ENCODE assay signal across 18 cellular contexts in the genomic region with DNA sequence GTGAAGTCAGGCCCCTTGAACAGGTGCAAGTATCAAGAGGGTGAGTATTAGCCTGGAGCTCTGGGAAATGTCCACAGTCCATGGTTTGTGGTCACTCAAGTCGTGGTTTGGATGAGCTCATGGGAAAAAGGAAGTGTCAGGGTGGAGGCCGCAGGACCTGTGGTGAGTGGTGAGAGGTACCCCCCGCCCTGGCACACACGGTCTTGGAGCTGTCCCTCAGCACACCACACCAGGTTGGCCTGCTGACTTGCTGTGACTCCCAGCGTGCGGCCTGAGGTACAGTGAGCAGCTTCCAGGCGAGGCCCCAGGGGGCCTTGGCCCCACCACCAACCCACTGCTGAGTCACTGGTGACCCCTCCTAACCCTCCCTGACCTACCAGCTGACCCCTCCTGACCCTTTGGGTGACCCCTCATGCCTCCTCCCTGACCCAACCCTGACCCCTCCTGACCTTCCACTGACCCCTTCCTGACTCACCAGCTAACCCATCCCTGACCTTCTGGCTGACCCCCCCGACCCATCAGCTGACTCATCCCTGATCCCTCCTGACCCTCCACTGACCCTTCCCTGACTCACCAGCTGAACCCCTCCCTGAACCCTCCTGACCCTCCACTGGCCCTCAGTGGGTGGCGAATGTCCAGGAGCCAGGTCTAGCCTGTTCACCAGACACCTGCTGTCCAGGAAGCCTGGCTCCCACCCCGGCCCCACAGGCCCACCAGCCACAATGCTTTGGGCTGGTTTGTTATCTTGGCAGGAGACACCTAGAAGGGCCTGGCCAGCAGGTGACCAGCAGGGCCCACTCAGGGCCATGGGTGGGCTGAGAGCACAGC. TPM values are rescaled to one million over a fixed set of nuclear protein-coding genes. Genes with fewer than 3 reads are reported as not detected.
A peak's percentile ranks its signal among the peaks of the same experiment; 100 is the strongest.
DNase-seq lines count a peak whose midpoint lies in the region; ATAC-seq and TF ChIP-seq lines count a peak whose summit lies in the region.
"Had no signal": no experiment of that assay in that cellular context is flagged by ENCODE, and none has a peak within 500 bp of the region (broad histone marks: within the 10 kb centered on the region; RNA-seq: fewer than 3 reads in every experiment).

No MANE protein-coding gene starts in this region.

- no peak overlapping the region for H3K27ac Mint-ChIP-seq in activated T-helper 17 cell treated with anti-CD3 and anti-CD28 coated beads, Interleukin-2, amount 50 U/mL, for 72 hours
- H3K27ac Mint-ChIP-seq: CD4-positive, alpha-beta T cell; T-cell had no signal

- H3K27me3 ChIP-seq in HCT116 (ENCODE audit: insufficient read depth, low read length) (no peaks in the 10 kb centered on the region), Panc1 (ENCODE audit: control insufficient read depth, insufficient read depth, low read length) (no peaks in the 10 kb centered on the region)

- in situ Hi-C loops in Panc1 (cut with HindIII; ENCODE audit: low pct_unique_long_range_greater_than_20kb, low sequenced_read_pairs), result no loop called here

- ATAC-seq in HCT116 (no peak), Panc1 (peak; percentile 43), sciatic nerve (peak; percentile 19), HG02973 (IDR thresholded peaks at IDR 0.05; ENCODE audit: unreplicated experiment) (no peak)
- ATAC-seq in activated T-helper 17 cell treated with anti-CD3 and anti-CD28 coated beads, Interleukin-2, amount 50 U/mL, for 72 hours (replicated peaks), result no peak
- ATAC-seq: activated T-cell treated with anti-CD3 and anti-CD28 coated beads, Interleukin-2, amount 50 U/mL, for 4 hours; left ventricle myocardium superior; naive thymus-derived CD8-positive, alpha-beta T cell; T-cell had no signal

- no peaks in the 10 kb centered on the region for H3K27me3 Mint-ChIP-seq in activated T-helper 17 cell treated with anti-CD3 and anti-CD28 coated beads, Interleukin-2, amount 50 U/mL, for 72 hours

- intact Hi-C loops in HCT116 (cut with micrococcal nuclease) (loop anchor here (10.0 kb wide), 1 partner anchor 458 kb away; no protein-coding TSS in a partner anchor), Panc1 (cut with micrococcal nuclease; ENCODE audit: unreplicated experiment) (loop anchor here (2.0 kb wide), 1 partner anchor 32 kb away; no protein-coding TSS in a partner anchor), sciatic nerve (cut with DNase I) (no loop called here)

- H4K20me1 ChIP-seq in HCT116 (ENCODE audit: insufficient read depth), result no peaks in the 10 kb centered on the region

- H3K27ac ChIP-seq in HCT116 (ENCODE audit: low read depth, low read length) (no peak overlapping the region), Panc1 (ENCODE audit: low read length) (no peak overlapping the region)
- H3K27ac ChIP-seq: tibial artery had no signal

- no peak overlapping the region for H3K4me3 Mint-ChIP-seq in activated T-helper 17 cell treated with anti-CD3 and anti-CD28 coated beads, Interleukin-2, amount 50 U/mL, for 72 hours
- H3K4me3 Mint-ChIP-seq: activated T-cell treated with anti-CD3 and anti-CD28 coated beads, Interleukin-2, amount 50 U/mL, for 4 hours; CD4-positive, alpha-beta T cell had no signal

- no peak overlapping the region; the same call in 1 of the 2 replicates for H3K9ac ChIP-seq in HCT116 (ENCODE audit: low read length)

- peaks cover 23% of the 10 kb centered on the region for H3K79me2 ChIP-seq in HCT116 (ENCODE audit: insufficient read depth, low read length)

- H3K4me3 ChIP-seq in HCT116 (replicated peaks in 1 of 2; ENCODE audit: low read depth in 1 of 2, low read length in 2 of 2) (no peak overlapping the region), Panc1 (ENCODE audit: low read depth in 2 of 2, low read length in 2 of 2) (no peak overlapping the region), fibroblast of mammary gland (ENCODE audit: control insufficient read depth, low read depth, low read length) (no peak overlapping the region)
- H3K4me3 ChIP-seq: tibial artery had no signal

- no peak for TF ChIP-seq RAD21 in HCT116 (IDR thresholded peaks at IDR 0.05; ENCODE audit: low read depth)

- H3K9me2 ChIP-seq in HCT116 (ENCODE audit: insufficient read depth), result no peaks in the 10 kb centered on the region

- no peaks in the 10 kb centered on the region for H3K9me3 ChIP-seq in HCT116 (ENCODE audit: control insufficient read depth in 1 of 2, insufficient read depth in 1 of 2, low read depth in 1 of 2, low read length in 2 of 2)
- H3K9me3 ChIP-seq in Panc1 (ENCODE audit: control insufficient read depth, insufficient read depth, low read depth, low read length), result no peaks in the 10 kb centered on the region
- H3K9me3 ChIP-seq: tibial artery had no signal

- H3K36me3 ChIP-seq in HCT116 (ENCODE audit: control insufficient read depth in 1 of 2, insufficient read depth in 2 of 2, low read length in 2 of 2) (no peaks in the 10 kb centered on the region), Panc1 (ENCODE audit: control insufficient read depth, insufficient read depth, low read length) (peaks cover 6% of the 10 kb centered on the region)
- H3K36me3 ChIP-seq: tibial artery had no signal

- H2AFZ ChIP-seq in HCT116 (ENCODE audit: low read depth, low read length, poor library complexity, severe bottlenecking), result no peak overlapping the region

- CTCF ChIA-PET in HCT116 (lab: Charles Lee), result no interaction called here
- CTCF ChIA-PET in Panc1 (lab: Charles Lee), result interaction anchor here (0.6 kb wide), 1 partner anchor 216 kb away, joined by 3 read pairs; no protein-coding TSS in a partner anchor

- peak overlapping the region; percentile 23 for H3K4me2 ChIP-seq in HCT116 (ENCODE audit: low read length)

- H3K4me1 ChIP-seq in HCT116 (ENCODE audit: control insufficient read depth in 1 of 2, insufficient read depth in 2 of 2, low read length in 2 of 2), result peaks cover 5 to 25% of the 10 kb centered on the region in 2 experiments; a peak in 3 of 4 replicates
- peaks cover 13% of the 10 kb centered on the region for H3K4me1 ChIP-seq in Panc1 (ENCODE audit: control insufficient read depth, insufficient read depth, low read length)

- POLR2A ChIA-PET in HCT116 (lab: Charles Lee) (no interaction called here), Panc1 (lab: Charles Lee) (no interaction called here)

- peaks cover 15% of the 10 kb centered on the region for H3K4me1 Mint-ChIP-seq in activated T-helper 17 cell treated with anti-CD3 and anti-CD28 coated beads, Interleukin-2, amount 50 U/mL, for 72 hours

- TF ChIP-seq POLR2A in HCT116 (IDR thresholded peaks at IDR 0.05; ENCODE audit: borderline replicate concordance, extremely low read depth, insufficient read depth, insufficient read length), result no peak

- DNase-seq in HCT116 (ENCODE audit: low read depth, low spot score) (no peak), Panc1 (ENCODE audit: low read depth, low spot score) (no peak), fibroblast of mammary gland (ENCODE audit: low read depth) (peak; percentile 42), sciatic nerve (ENCODE audit: low spot score) (peak; percentile 57), RPMI8226 (no peak)
- DNase-seq: activated CD4-positive, alpha-beta T cell treated with anti-CD3 and anti-CD28 coated beads for 48 hours; activated T-cell treated with anti-CD3 and anti-CD28 coated beads, Interleukin-2, amount 50 U/mL, for 4 hours; CD4-positive, alpha-beta T cell; cortex of kidney; erythroblast; left ventricle myocardium superior; naive thymus-derived CD8-positive, alpha-beta T cell; NCI-H1417; T-cell; tibial artery had no signal

- BruUV-seq in HCT116 (replicated peaks; lab: Mats Ljungman, UMichigan) (no TSS peak), Panc1 (replicated peaks; lab: Mats Ljungman, UMichigan) (no TSS peak)

- TF ChIP-seq CTCF in HCT116 (IDR thresholded peaks at IDR 0.05 in 2 of 3, conservative IDR thresholded peaks at IDR 0.05 in 1 of 3; ENCODE audit: borderline replicate concordance in 1 of 3, insufficient read depth in 1 of 3, low read depth in 2 of 3, low read length in 2 of 3), result no peak
- TF ChIP-seq CTCF in Panc1 (IDR thresholded peaks at IDR 0.05), result no peak
- no peak for TF ChIP-seq CTCF in fibroblast of mammary gland (conservative IDR thresholded peaks at IDR 0.05; ENCODE audit: control insufficient read depth, insufficient read depth, low read depth, low read length)

- RAD21 ChIA-PET in HCT116 (lab: Charles Lee; ENCODE audit: low non-redundant PET in 1 of 2, low total read pairs in 2 of 2, uncharacterized antibody in 2 of 2, unreplicated experiment in 2 of 2), result no interaction called here

- H3K9me3 Mint-ChIP-seq in activated T-helper 17 cell treated with anti-CD3 and anti-CD28 coated beads, Interleukin-2, amount 50 U/mL, for 72 hours, result no peaks in the 10 kb centered on the region
- H3K9me3 Mint-ChIP-seq: activated T-cell treated with anti-CD3 and anti-CD28 coated beads, Interleukin-2, amount 50 U/mL, for 4 hours; CD4-positive, alpha-beta T cell; naive thymus-derived CD8-positive, alpha-beta T cell; T-cell had no signal

- H3K36me3 Mint-ChIP-seq in activated T-helper 17 cell treated with anti-CD3 and anti-CD28 coated beads, Interleukin-2, amount 50 U/mL, for 72 hours (ENCODE audit: low read depth), result peaks cover 1% of the 10 kb centered on the region

RNA-seq across cellular contexts. Expression of gene RNF187, which starts 34.8 kb away (rescaled TPM):
- total RNA-seq in HCT116 (2021; ENCODE audit: unreplicated experiment) (137 TPM), Panc1 (2021; ENCODE audit: unreplicated experiment) (143 TPM), sciatic nerve (96.3 TPM)
- polyA plus RNA-seq in HCT116 (2012), result 113 and 142 TPM in 2 replicates
- 261 TPM for polyA plus RNA-seq in Panc1 (2012; ENCODE audit: insufficient read length)
- total RNA-seq in activated T-helper 17 cell treated with anti-CD3 and anti-CD28 coated beads, Interleukin-2, amount 50 U/mL, for 72 hours, result 100 to 1,000 TPM in 1 of 2 donors, 10 to 100 TPM in 1; 92.7 to 111 TPM

RNA-seq across cellular contexts. Expression of gene TRIM17, which starts 35.7 kb away (rescaled TPM):
- total RNA-seq in HCT116 (2021; ENCODE audit: unreplicated experiment), result not detected
- 0.27 and 0.43 TPM in 2 replicates for polyA plus RNA-seq in HCT116 (2012)
- 1.2 TPM for total RNA-seq in Panc1 (2021; ENCODE audit: unreplicated experiment)
- 1.0 TPM for polyA plus RNA-seq in Panc1 (2012; ENCODE audit: insufficient read length)
- 1.2 TPM for total RNA-seq in sciatic nerve
- total RNA-seq in activated T-helper 17 cell treated with anti-CD3 and anti-CD28 coated beads, Interleukin-2, amount 50 U/mL, for 72 hours, result 1 to 10 TPM; 1.7 to 1.9 TPM
- total RNA-seq: G401 had no signal

RNA-seq across cellular contexts. Expression of gene TRIM11, which starts 45.8 kb away (rescaled TPM):
- total RNA-seq in HCT116 (2021; ENCODE audit: unreplicated experiment) (42.5 TPM), Panc1 (2021; ENCODE audit: unreplicated experiment) (38.6 TPM), sciatic nerve (18.1 TPM)
- 22.9 and 24.4 TPM in 2 replicates for polyA plus RNA-seq in HCT116 (2012)
- 32.3 TPM for polyA plus RNA-seq in Panc1 (2012; ENCODE audit: insufficient read length)
- 10 to 100 TPM; 41.7 to 48.6 TPM for total RNA-seq in activated T-helper 17 cell treated with anti-CD3 and anti-CD28 coated beads, Interleukin-2, amount 50 U/mL, for 72 hours

Comparison
In these comparisons a context has a peak if more than half of its experiments do, and no peak if none do; other contexts are left out.
1. ATAC-seq: peak in Panc1 (single experiment) and sciatic nerve (single experiment); none in HCT116 (single experiment), activated T-helper 17 cell treated with anti-CD3 and anti-CD28 coated beads, Interleukin-2, amount 50 U/mL, for 72 hours (single experiment) and HG02973 (single experiment).
2. DNase-seq: peak in fibroblast of mammary gland (single experiment) and sciatic nerve (single experiment); none in HCT116 (single experiment), Panc1 (single experiment) and RPMI8226 (single experiment).